ENCODE assay signal across 17 cellular contexts in genomic region chr1:183909672-183910071, GRCh38.
"Had no signal": no experiment of that assay in that cellular context is flagged by ENCODE, and none has a peak within 500 bp of the region (broad histone marks: within the 10 kb centered on the region; RNA-seq: fewer than 3 reads in every experiment).

No MANE protein-coding gene starts in this region.

- H3K27me3 Mint-ChIP-seq: activated naive CD8-positive, alpha-beta T cell treated with anti-CD3 and anti-CD28 coated beads for 36 hours; brain; stimulated activated naive B cell treated with anti-CD40 and anti-IgM and Interleukin-4, amounts not matched to agents 10 μg/mL and 1 μg/mL and 100 μg/mL, for 72 hours had no signal

- H3K9me3 Mint-ChIP-seq: activated naive CD8-positive, alpha-beta T cell treated with anti-CD3 and anti-CD28 coated beads for 36 hours; brain had no signal

- ATAC-seq: pancreas; sciatic nerve; stimulated activated naive B cell treated with anti-CD40 and anti-IgM and Interleukin-4, amounts not matched to agents 10 μg/mL and 1 μg/mL and 100 μg/mL, for 72 hours had no signal

- H3K4me1 ChIP-seq: pancreas had no signal

- H3K36me3 ChIP-seq: pancreas had no signal

- FAIRE-seq: pancreas had no signal

- H3K4me3 ChIP-seq: lung, pancreas, transverse colon had no signal

- H3K9me3 ChIP-seq: pancreas, transverse colon had no signal

- H3K27ac ChIP-seq: epithelial cell of prostate, pancreas had no signal

- H3K27me3 ChIP-seq: pancreas, transverse colon had no signal

- H3K4me1 Mint-ChIP-seq: brain had no signal

- H3K4me3 Mint-ChIP-seq: activated naive CD8-positive, alpha-beta T cell treated with anti-CD3 and anti-CD28 coated beads for 36 hours; brain; stimulated activated naive B cell treated with anti-CD40 and anti-IgM and Interleukin-4, amounts not matched to agents 10 μg/mL and 1 μg/mL and 100 μg/mL, for 72 hours had no signal

- DNase-seq: activated CD4-positive, alpha-beta T cell treated with anti-CD3 and anti-CD28 coated beads, Interleukin-2, amount 50 U/mL, for 48 hours; activated CD4-positive, CD25-positive, alpha-beta regulatory T cell treated with anti-CD3 and anti-CD28 coated beads, Interleukin-2, amount 50 U/mL, for 72 hours; activated CD8-positive, alpha-beta memory T cell treated with anti-CD3 and anti-CD28 coated beads, Interleukin-2, amount 50 U/mL, for 4 hours; activated naive CD8-positive, alpha-beta T cell treated with anti-CD3 and anti-CD28 coated beads for 36 hours; cortex of kidney; effector CD8-positive, alpha-beta T cell; foreskin melanocyte; head of caudate nucleus; midbrain; pancreas; stimulated activated CD4-positive, alpha-beta T cell treated with anti-CD3 and anti-CD28 coated beads, Interleukin-12 subunit alpha, Interleukin-12 subunit beta, amount 100 ng/mL, for 4 hours; stimulated activated naive B cell treated with anti-CD40 and anti-IgM and Interleukin-4, amounts not matched to agents 10 μg/mL and 1 μg/mL and 100 μg/mL, for 72 hours; transverse colon had no signal

- H3K27ac Mint-ChIP-seq: activated naive CD8-positive, alpha-beta T cell treated with anti-CD3 and anti-CD28 coated beads for 36 hours had no signal
